Comparison of ENCODE assay signal across 1 cellular context in genomic region chr19:55642153-55643002, GRCh38.
TF ChIP-seq lines count a peak whose summit lies in the region.

No MANE protein-coding gene starts in this region.

TF ChIP-seq in K562, 482 proteins besides CTCF, POLR2A, EP300 and RAD21 (continued from another document):
- TF ChIP-seq ZNF318 (IDR thresholded peaks at IDR 0.05; ENCODE audit: borderline replicate concordance in 1 of 2, low read depth in 1 of 2), result no peak
- TF ChIP-seq RBM34 (IDR thresholded peaks at IDR 0.05; ENCODE audit: borderline replicate concordance, insufficient read depth, low read length), result no peak
- TF ChIP-seq ZNF280A (IDR thresholded peaks at IDR 0.05; ENCODE audit: low read depth, partially characterized antibody), result no peak
- peak; percentile 13 for TF ChIP-seq HMGN3 (IDR thresholded peaks at IDR 0.05; ENCODE audit: borderline replicate concordance, extremely low read depth, insufficient read length, low read depth, low read length)
- TF ChIP-seq ZNF263 (CRISPR knock-in tag; IDR thresholded peaks at IDR 0.05; ENCODE audit: borderline replicate concordance), result no peak
- TF ChIP-seq HINFP (tag; conservative IDR thresholded peaks at IDR 0.05; ENCODE audit: low read depth), result no peak
- TF ChIP-seq SREBF1 (IDR thresholded peaks at IDR 0.05; ENCODE audit: borderline replicate concordance, low read depth, low read length), result no peak
- 0 out of 2 replicates have a peak, but pooled peaks have one; percentile 15 for TF ChIP-seq CBX1 (IDR thresholded peaks at IDR 0.05; ENCODE audit: low read depth)
- TF ChIP-seq HDAC2 (IDR thresholded peaks at IDR 0.05), result no peak
- TF ChIP-seq KLF16 (IDR thresholded peaks at IDR 0.05), result no peak
- TF ChIP-seq ATF2 (CRISPR knock-in tag; IDR thresholded peaks at IDR 0.05), result no peak
- peak; percentile 28 for TF ChIP-seq CCNT2 (IDR thresholded peaks at IDR 0.05; ENCODE audit: borderline replicate concordance, extremely low read depth, insufficient read length, low read depth, low read length)
- no peak for TF ChIP-seq PTRF (tag; IDR thresholded peaks at IDR 0.05)
- peak; percentile 36 for TF ChIP-seq RBFOX2 (IDR thresholded peaks at IDR 0.05; ENCODE audit: low read depth, low read length)
- TF ChIP-seq BRCA1 (IDR thresholded peaks at IDR 0.05), result no peak
- no peak for TF ChIP-seq BRCA1 (CRISPR knock-in tag; IDR thresholded peaks at IDR 0.05)
- no peak for TF ChIP-seq ZNF232 (CRISPR knock-in tag; IDR thresholded peaks at IDR 0.05)
- TF ChIP-seq HNRNPL (IDR thresholded peaks at IDR 0.05; ENCODE audit: low read depth, low read length), result peak; percentile 83
- peak; percentile 68 for TF ChIP-seq FUS (optimal IDR thresholded peaks at IDR 0.05; ENCODE audit: low read depth, low read length)
- peak; percentile 15; the same call in 1 of the 2 replicates for TF ChIP-seq ERF (CRISPR knock-in tag; IDR thresholded peaks at IDR 0.05)
- TF ChIP-seq EP400 (IDR thresholded peaks at IDR 0.05), result no peak
- TF ChIP-seq ZNF134 (CRISPR knock-in tag; conservative IDR thresholded peaks at IDR 0.05), result no peak
- TF ChIP-seq ZNF146 (CRISPR knock-in tag; IDR thresholded peaks at IDR 0.05; ENCODE audit: unreplicated experiment), result no peak
